Comparison of ENCODE assay signal across 21 cellular contexts in the genomic region with DNA sequence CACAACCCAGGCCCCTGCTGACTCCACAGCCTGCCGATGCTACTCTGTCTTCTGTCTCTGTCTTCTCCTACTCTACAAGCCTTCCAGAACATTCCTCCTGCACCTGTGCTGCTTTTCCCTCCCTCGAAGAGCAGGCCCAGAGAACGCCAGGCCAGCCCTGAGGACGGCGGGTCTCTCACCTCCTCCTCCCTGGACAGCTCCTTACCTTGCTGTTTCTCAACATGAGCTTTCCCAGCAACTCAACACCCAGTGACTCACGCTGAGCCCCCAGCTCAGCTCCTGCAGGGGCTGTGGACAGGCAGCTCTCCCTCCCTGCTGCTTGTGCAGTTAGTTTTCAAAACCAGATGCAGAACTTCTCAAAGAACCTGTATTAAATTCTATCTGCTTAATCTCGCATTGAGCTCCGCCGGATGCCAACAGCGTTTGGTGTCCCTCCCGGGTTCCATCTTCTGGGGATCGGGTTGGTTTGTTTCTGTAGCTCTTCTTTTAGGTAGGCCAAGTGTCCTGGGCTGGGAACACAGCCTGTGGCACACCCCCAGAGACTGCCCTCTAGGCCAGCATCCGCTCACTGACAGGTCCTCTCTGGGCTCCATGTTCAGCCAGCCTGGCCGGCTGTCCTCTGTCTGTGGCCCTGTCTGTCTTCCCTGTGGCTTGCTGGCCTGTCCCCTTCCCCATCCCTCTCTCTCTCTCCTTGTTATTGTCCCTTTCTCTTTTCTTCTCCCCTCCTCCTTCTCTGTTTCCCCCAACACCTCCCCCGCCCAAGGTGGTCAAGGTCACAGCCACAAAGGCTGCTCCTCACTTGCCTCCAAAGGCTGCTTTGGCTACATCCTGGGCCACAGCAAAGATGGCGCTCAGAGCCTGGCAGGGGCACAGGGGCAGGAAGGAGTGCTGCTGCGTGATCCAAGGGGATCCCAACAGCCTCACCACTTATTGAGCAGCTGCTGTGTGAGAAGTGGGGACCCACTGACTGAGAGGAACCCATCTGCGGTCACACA.
DNase-seq lines count a peak whose midpoint lies in the region; TF ChIP-seq lines count a peak whose summit lies in the region.
"Had no signal": no experiment of that assay in that cellular context is flagged by ENCODE, and none has a peak within 500 bp of the region (broad histone marks: within the 10 kb centered on the region; RNA-seq: fewer than 3 reads in every experiment).

No MANE protein-coding gene starts in this region.

- H3K36me3 Mint-ChIP-seq in endodermal cell (ENCODE audit: low read depth), result no peaks in the 10 kb centered on the region
- H3K36me3 Mint-ChIP-seq: CD4-positive, CD25-positive, alpha-beta regulatory T cell had no signal

- no peak overlapping the region for H3K27ac Mint-ChIP-seq in endodermal cell
- H3K27ac Mint-ChIP-seq: CD4-positive, CD25-positive, alpha-beta regulatory T cell had no signal

- peak; percentile 52 for DNase-seq in ELF-1 (ENCODE audit: low read depth, low spot score)
- peak; percentile 65 for DNase-seq in endodermal cell
- DNase-seq in mucosa of gallbladder (ENCODE audit: low spot score), result peak; percentile 7
- DNase-seq in RKO (ENCODE audit: low spot score), result no peak
- no peak for DNase-seq in NCI-H2171 (lab: John Stamatoyannopoulos, UW)
- DNase-seq in T1000 (lab: John Stamatoyannopoulos, UW), result no peak
- DNase-seq: CD4-positive, CD25-positive, alpha-beta regulatory T cell; COR-L47; DMS79; H7; IMR-90; Kasumi-1; NCI-H1694 treated with DMSO at 0.1 percent for 48 hours; NCI-H2081 treated with DMSO at 0.1 percent for 48 hours; NCI-H446 treated with DMSO at 0.1 percent for 48 hours; NCI-H526 treated with DMSO at 0.1 percent for 48 hours; PC-3; SIG-M5; SK-N-SH had no signal

- H3K4me1 ChIP-seq in HEK293 (ENCODE audit: control insufficient read depth, insufficient read depth, low read length) (no peaks in the 10 kb centered on the region), endodermal cell (ENCODE audit: control insufficient read depth, insufficient read depth, low read length) (no peaks in the 10 kb centered on the region)

- H3K36me3 ChIP-seq in HEK293 (ENCODE audit: control insufficient read depth in 2 of 2, insufficient read depth in 1 of 2, low read length in 2 of 2), result no peaks in the 10 kb centered on the region
- no peaks in the 10 kb centered on the region for H3K36me3 ChIP-seq in endodermal cell (ENCODE audit: control insufficient read depth, insufficient read depth, low read length)

- H3K4me3 Mint-ChIP-seq in endodermal cell, result no peak overlapping the region
- H3K4me3 Mint-ChIP-seq: CD4-positive, CD25-positive, alpha-beta regulatory T cell had no signal

- H3K27me3 Mint-ChIP-seq in endodermal cell (ENCODE audit: insufficient read depth), result peaks cover 6% of the 10 kb centered on the region
- H3K27me3 Mint-ChIP-seq: CD4-positive, CD25-positive, alpha-beta regulatory T cell had no signal

- H3K4me3 ChIP-seq in HEK293 (ENCODE audit: low read depth, low read length), result no peak overlapping the region
- no peak overlapping the region for H3K4me3 ChIP-seq in endodermal cell (ENCODE audit: low read length)

- POLR2A ChIA-PET in HEK293 (lab: Yijun Ruan, JAX), result interaction anchor here (0.6 kb wide), 1 partner anchor 1106 kb away, joined by 9 read pairs; no protein-coding TSS in a partner anchor

- no peaks in the 10 kb centered on the region for H3K9me3 Mint-ChIP-seq in endodermal cell

- H3K4me1 Mint-ChIP-seq in endodermal cell, result peaks cover 13% of the 10 kb centered on the region
- H3K4me1 Mint-ChIP-seq: CD4-positive, CD25-positive, alpha-beta regulatory T cell had no signal

- no peak overlapping the region for H3K27ac ChIP-seq in HEK293 (ENCODE audit: extremely low read depth, low read depth, low read length)
- no peak overlapping the region for H3K27ac ChIP-seq in endodermal cell (ENCODE audit: low read depth, low read length)
- H3K27ac ChIP-seq: RWPE1 had no signal

- H3K9ac ChIP-seq in endodermal cell (ENCODE audit: extremely low read depth, low read length, poor library complexity, severe bottlenecking), result no peak overlapping the region
- H3K9ac ChIP-seq: SK-N-SH had no signal

- 87 to 96% methylated on average over 10 to 18 of the region's 18 CpGs for WGBS in endodermal cell (ENCODE audit: insufficient coverage in 1 of 2, insufficient read length in 1 of 2), 2 experiments

- TF ChIP-seq CTCF in HEK293 (tag by site-specific recombination; IDR thresholded peaks at IDR 0.05), result no peak
- no peak for TF ChIP-seq CTCF in endodermal cell (conservative IDR thresholded peaks at IDR 0.05)

- CTCF ChIA-PET in HEK293 (lab: Yijun Ruan, JAX), result interaction anchor here (0.5 to 1.4 kb wide), 2 partner anchors 47 to 828 kb away, joined by 3 to 5 read pairs; no protein-coding TSS in a partner anchor

- H3K27me3 ChIP-seq in endodermal cell (ENCODE audit: control insufficient read depth, insufficient read depth, low read length, poor library complexity, severe bottlenecking), result no peaks in the 10 kb centered on the region

- H3K9me3 ChIP-seq in HEK293 (ENCODE audit: control insufficient read depth, insufficient read depth, low read depth, low read length), result no peaks in the 10 kb centered on the region
- H3K9me3 ChIP-seq in endodermal cell (ENCODE audit: control insufficient read depth, low read length), result no peaks in the 10 kb centered on the region
- H3K9me3 ChIP-seq: SK-N-SH had no signal

TF ChIP-seq in HEK293, 187 proteins besides CTCF, POLR2A, EP300 and RAD21:
- TF ChIP-seq ZIC2 (tag by site-specific recombination; IDR thresholded peaks at IDR 0.05) (peak; percentile 51), ZNF18 (tag by site-specific recombination; IDR thresholded peaks at IDR 0.05) (no peak)
TF ChIP-seq in HEK293: peak in this region for 1.

Comparison
In these comparisons a context has a peak if more than half of its experiments do, and no peak if none do; other contexts are left out.
1. DNase-seq: peak in ELF-1 (single experiment), endodermal cell (single experiment) and mucosa of gallbladder (single experiment); none in RKO (single experiment), NCI-H2171 (single experiment) and T1000 (single experiment).